Comparison of ENCODE assay signal across 22 cellular contexts in the genomic region with DNA sequence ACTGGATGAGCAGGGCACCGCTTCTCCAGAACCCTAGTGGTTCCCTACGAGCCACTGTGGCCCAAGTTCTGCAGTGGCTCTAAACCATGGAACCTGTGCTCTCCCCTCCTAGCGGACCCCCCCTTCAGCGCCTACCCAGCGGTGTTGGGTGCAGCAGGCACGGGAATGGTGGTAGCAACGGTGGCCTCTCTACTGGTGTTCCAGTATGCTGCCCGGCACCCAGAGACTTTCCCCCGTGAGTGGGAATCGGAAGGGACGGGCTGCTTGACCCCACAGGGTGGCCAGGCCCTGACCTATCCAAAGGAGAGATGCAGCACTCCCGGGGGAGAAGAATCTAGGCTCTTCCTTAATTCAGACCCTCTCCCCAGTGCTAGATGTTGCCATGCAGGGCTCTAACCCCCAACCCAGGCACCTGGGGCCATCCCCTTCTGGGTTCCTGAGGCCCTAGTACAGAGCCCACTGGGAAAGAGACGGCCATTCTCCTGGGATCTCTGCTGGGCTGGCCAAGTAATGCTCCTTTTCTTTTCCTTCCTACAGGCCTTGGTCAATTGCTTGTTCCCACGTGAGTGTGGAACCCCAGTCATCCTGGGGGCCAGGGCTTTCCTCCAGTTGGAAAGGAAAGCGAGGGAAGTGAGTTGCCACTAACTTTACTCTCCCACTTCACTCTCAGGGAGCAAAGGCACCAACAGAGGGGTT. TPM values are rescaled to one million over a fixed set of nuclear protein-coding genes. Genes with fewer than 3 reads are reported as not detected.
"Had no signal": no experiment of that assay in that cellular context is flagged by ENCODE, and none has a peak within 500 bp of the region (broad histone marks: within the 10 kb centered on the region; RNA-seq: fewer than 3 reads in every experiment).

No MANE protein-coding gene starts in this region.

- H3K4me1 ChIP-seq: SJSA1 had no signal

- H3K36me3 ChIP-seq: SJSA1 had no signal

- H3K27me3 ChIP-seq: SJSA1 had no signal

- H3K4me3 ChIP-seq: SJSA1, SK-N-MC had no signal

- H3K9me3 ChIP-seq: SJSA1 had no signal

- H3K27ac ChIP-seq: SJSA1, SK-N-MC had no signal

- DNase-seq: KBM-7, MV-4-11, NCI-H1048, NCI-H1105, NCI-H1417, NCI-H1436 treated with DMSO at 0.1 percent for 48 hours, NCI-H1694, NCI-H187 treated with DMSO at 0.1 percent for 48 hours, NCI-H2029 treated with DMSO at 0.1 percent for 48 hours, NCI-H2227 treated with DMSO at 0.1 percent for 48 hours, NCI-H524, NCI-H69, NCI-H774, Right ventricle myocardium superior, RPMI8226, SIG-M5 had no signal

RNA-seq across cellular contexts. Expression of a gene that starts 9.2 kb away (rescaled TPM):
- total RNA-seq: LHCN-M2, MCF 10A, SJSA1 had no signal

RNA-seq across cellular contexts. Expression of a gene that starts 50.8 kb away (rescaled TPM):
- total RNA-seq: HT-29, LHCN-M2, MCF 10A, NCI-H460, Right ventricle myocardium superior, SJSA1 had no signal
